11 cellular contexts compared by ENCODE assay signal in genomic region chr14:101559624-101560533, GRCh38. TPM values are rescaled to one million over a fixed set of nuclear protein-coding genes. Genes with fewer than 3 reads are reported as not detected.
DNase-seq lines count a peak whose midpoint lies in the region; ATAC-seq and TF ChIP-seq lines count a peak whose summit lies in the region.
"Had no signal": no experiment of that assay in that cellular context is flagged by ENCODE, and none has a peak within 500 bp of the region (broad histone marks: within the 10 kb centered on the region; RNA-seq: fewer than 3 reads in every experiment).

No MANE protein-coding gene starts in this region.

- H3K27me3 Mint-ChIP-seq in neural crest cell (ENCODE audit: low read depth), result peaks cover 89% of the 10 kb centered on the region
- peaks cover 33 to 38% of the 10 kb centered on the region in 2 donors for H3K27me3 Mint-ChIP-seq in CD4-positive, alpha-beta memory T cell

- H3K4me3 ChIP-seq in AG10803 (ENCODE audit: low read length) (no peak overlapping the region), gastroesophageal sphincter (peak overlapping the region; percentile 29 to 63)
- no peak overlapping the region for H3K4me3 ChIP-seq in CD4-positive, alpha-beta memory T cell (ENCODE audit: low read length in 2 of 2)

- TF ChIP-seq POLR2A in gastroesophageal sphincter (IDR thresholded peaks at IDR 0.05), result no peak

- CTCF ChIA-PET in CD4-positive, alpha-beta memory T cell (lab: Charles Lee; ENCODE audit: partially characterized antibody), result no interaction called here

- DNase-seq in AG10803 (ENCODE audit: low read depth) (peak; percentile 1), neural crest cell (ENCODE audit: low read depth, low spot score) (peak; percentile 32), NCI-H187 (lab: John Stamatoyannopoulos, UW) (no peak)
- DNase-seq in CD4-positive, alpha-beta memory T cell, result no peak
- DNase-seq in activated naive CD4-positive, alpha-beta T cell treated with anti-CD3 and anti-CD28 coated beads, Interleukin-2, amount 50 U/mL, for 16 hours, result no peak
- DNase-seq: MM.1S; stimulated activated CD8-positive, alpha-beta memory T cell treated with anti-CD3 and anti-CD28 coated beads, Interleukin-4, amount 100 ng/mL, for 48 hours had no signal

- intact Hi-C loops in CD4-positive, alpha-beta memory T cell (cut with micrococcal nuclease), result no loop called here

- H3K27ac Mint-ChIP-seq in neural crest cell (ENCODE audit: unreplicated experiment), result no peak overlapping the region
- no peak overlapping the region for H3K27ac Mint-ChIP-seq in CD4-positive, alpha-beta memory T cell
- H3K27ac Mint-ChIP-seq: T-helper 1 cell treated with Interleukin-12 subunit alpha and Interleukin-12 subunit beta and Interleukin-4 antibody, amounts not matched to agents 30 μg/mL and 1 μg/mL, for 36 hours had no signal

- no peaks in the 10 kb centered on the region for H3K36me3 Mint-ChIP-seq in neural crest cell (ENCODE audit: low read depth)
- no peaks in the 10 kb centered on the region for H3K36me3 Mint-ChIP-seq in CD4-positive, alpha-beta memory T cell

- H3K27me3 ChIP-seq in gastroesophageal sphincter, result peaks cover 95% of the 10 kb centered on the region
- peaks cover 8% of the 10 kb centered on the region for H3K27me3 ChIP-seq in CD4-positive, alpha-beta memory T cell (ENCODE audit: insufficient read depth, low read length)

- TF ChIP-seq CTCF in AG10803 (conservative IDR thresholded peaks at IDR 0.05; ENCODE audit: low read length) (no peak), LNCAP (IDR thresholded peaks at IDR 0.05) (peak; percentile 45), gastroesophageal sphincter (IDR thresholded peaks at IDR 0.05) (peak in 3 of 4 experiments; percentile 42 to 62 (median 46)), neural crest cell (conservative IDR thresholded peaks at IDR 0.05) (peak; percentile 46)

- no peak overlapping the region for H3K4me3 Mint-ChIP-seq in neural crest cell
- H3K4me3 Mint-ChIP-seq in CD4-positive, alpha-beta memory T cell, result no peak overlapping the region
- H3K4me3 Mint-ChIP-seq: T-helper 1 cell treated with Interleukin-12 subunit alpha and Interleukin-12 subunit beta and Interleukin-4 antibody, amounts not matched to agents 30 μg/mL and 1 μg/mL, for 36 hours had no signal

- H3K36me3 ChIP-seq in gastroesophageal sphincter, result peaks cover 0 to 4% of the 10 kb centered on the region in 2 donors
- no peaks in the 10 kb centered on the region for H3K36me3 ChIP-seq in CD4-positive, alpha-beta memory T cell (ENCODE audit: insufficient read depth, low read length)

- H3K4me1 Mint-ChIP-seq in neural crest cell, result peaks cover 7% of the 10 kb centered on the region
- H3K4me1 Mint-ChIP-seq in CD4-positive, alpha-beta memory T cell, result peaks cover 3 to 5% (median 4%) of the 10 kb centered on the region in 4 donors

- peaks cover 0 to 35% (median 0%) of the 10 kb centered on the region in 3 donors for H3K4me1 ChIP-seq in gastroesophageal sphincter
- H3K4me1 ChIP-seq in CD4-positive, alpha-beta memory T cell (ENCODE audit: insufficient read depth, low read length), result no peaks in the 10 kb centered on the region

- peaks cover 0 to 19% (median 0%) of the 10 kb centered on the region in 3 donors for H3K9me3 ChIP-seq in gastroesophageal sphincter
- no peaks in the 10 kb centered on the region for H3K9me3 ChIP-seq in CD4-positive, alpha-beta memory T cell (ENCODE audit: control insufficient read depth in 1 of 2, low read length in 2 of 2)

- WGBS in gastroesophageal sphincter (ENCODE audit: low coverage in 1 of 2), 2 donors, result no CpG with 5 or more reads among the region's 113 CpGs

- H3K9me3 Mint-ChIP-seq in neural crest cell, result no peaks in the 10 kb centered on the region
- H3K9me3 Mint-ChIP-seq in CD4-positive, alpha-beta memory T cell, result peaks cover 0 to 3% (median 0%) of the 10 kb centered on the region in 8 donors

- H3K27ac ChIP-seq in gastroesophageal sphincter, result peak overlapping the region in 3 of 4 donors; percentile 31 to 76 (median 75)
- H3K27ac ChIP-seq in CD4-positive, alpha-beta memory T cell (ENCODE audit: low read depth, low read length), result no peak overlapping the region

- TF ChIP-seq EP300 in gastroesophageal sphincter (IDR thresholded peaks at IDR 0.05), result no peak

- ATAC-seq in gastroesophageal sphincter (peak; percentile 76), GM19395 (IDR thresholded peaks at IDR 0.05; ENCODE audit: unreplicated experiment) (no peak)

- POLR2A ChIA-PET in CD4-positive, alpha-beta memory T cell (lab: Charles Lee; ENCODE audit: partially characterized antibody), result no interaction called here

RNA-seq across cellular contexts. Expression of gene DIO3, which starts 1.4 kb away (rescaled TPM):
- 1 to 10 TPM in 2 of 4 donors, under 1 TPM in 2; 0.52 to 2.6 (median 1.2) TPM for total RNA-seq in gastroesophageal sphincter
- total RNA-seq in neural crest cell, result 0.36 and 0.51 TPM in 2 replicates
- total RNA-seq in CD4-positive, alpha-beta memory T cell, result not detected
- polyA plus RNA-seq in CD4-positive, alpha-beta memory T cell, result not detected

Comparison
In these comparisons a context has a peak if more than half of its experiments do, and no peak if none do; other contexts are left out.
1. DNase-seq: peak in AG10803 (single experiment) and neural crest cell (single experiment); none in NCI-H187 (0 of 2), CD4-positive, alpha-beta memory T cell (0 of 5) and activated naive CD4-positive, alpha-beta T cell treated with anti-CD3 and anti-CD28 coated beads, Interleukin-2, amount 50 U/mL, for 16 hours (single experiment).
2. H3K4me3 ChIP-seq: peak in gastroesophageal sphincter (2 of 2); none in AG10803 (single experiment) and CD4-positive, alpha-beta memory T cell (0 of 2).